ENCODE assay signal across 9 cellular contexts in the genomic region with DNA sequence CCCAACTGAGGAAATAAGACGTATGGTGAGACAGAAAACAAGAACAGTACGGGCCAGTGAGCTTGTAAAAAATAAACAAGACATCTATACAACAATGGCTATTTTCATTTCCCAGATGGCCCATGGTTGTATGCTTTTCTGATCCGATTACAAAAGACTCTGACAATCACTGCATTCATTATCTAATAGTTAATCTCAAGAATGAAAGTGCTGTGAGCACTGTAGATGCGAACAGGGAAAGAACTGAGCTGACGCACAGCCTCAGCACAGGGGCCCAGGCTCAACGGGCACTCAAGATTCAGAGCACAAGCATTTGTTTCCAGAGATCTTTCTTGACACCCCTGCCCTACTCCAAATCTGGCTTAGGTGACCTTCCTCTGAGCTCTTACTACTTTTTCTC. TPM values are rescaled to one million over a fixed set of nuclear protein-coding genes. Genes with fewer than 3 reads are reported as not detected.
DNase-seq lines count a peak whose midpoint lies in the region; ATAC-seq and TF ChIP-seq lines count a peak whose summit lies in the region.
"Had no signal": no experiment of that assay in that cellular context is flagged by ENCODE, and none has a peak within 500 bp of the region (broad histone marks: within the 10 kb centered on the region; RNA-seq: fewer than 3 reads in every experiment).

No MANE protein-coding gene starts in this region.

- H3K9me3 Mint-ChIP-seq in activated CD4-positive, alpha-beta T cell treated with anti-CD3 and anti-CD28 coated beads for 36 hours (ENCODE audit: low read depth): no peaks in the 10 kb centered on the region

- WGBS in smooth muscle cell (ENCODE audit: low lambda C conversion rate): 72% methylated on average over 6 of the region's 6 CpGs

- POLR2A ChIA-PET in activated CD4-positive, alpha-beta T cell treated with anti-CD3 and anti-CD28 coated beads for 36 hours (lab: Charles Lee): interaction anchor here (0.6 kb wide), 1 partner anchor 76 kb away, joined by 3 read pairs; no protein-coding TSS in a partner anchor

- H3K27me3 Mint-ChIP-seq in activated CD4-positive, alpha-beta T cell treated with anti-CD3 and anti-CD28 coated beads for 36 hours: no peaks in the 10 kb centered on the region

- CTCF ChIA-PET in activated CD4-positive, alpha-beta T cell treated with anti-CD3 and anti-CD28 coated beads for 36 hours (lab: Charles Lee): interaction anchor here (1.0 to 1.1 kb wide), 2 partner anchors 11 to 125 kb away, joined by 3 read pairs; no protein-coding TSS in a partner anchor

- H3K9me3 ChIP-seq in skeletal muscle tissue (ENCODE audit: control insufficient read depth in 3 of 3, low read length in 3 of 3): no peaks in the 10 kb centered on the region
- no peaks in the 10 kb centered on the region for H3K9me3 ChIP-seq in smooth muscle cell (replicated peaks; ENCODE audit: low read depth)

- H3K27me3 ChIP-seq in skeletal muscle tissue (ENCODE audit: control insufficient read depth in 3 of 3, insufficient read depth in 3 of 3, low read length in 3 of 3): no peaks in the 10 kb centered on the region
- H3K27me3 ChIP-seq in smooth muscle cell (ENCODE audit: low read depth): no peaks in the 10 kb centered on the region

- H3K4me3 ChIP-seq in skeletal muscle tissue (ENCODE audit: low read length in 3 of 3): peak overlapping the region in 1 of 3 donors; percentile 15
- no peak overlapping the region for H3K4me3 ChIP-seq in smooth muscle cell

- peak; percentile 50 for ATAC-seq in GM18498 (IDR thresholded peaks at IDR 0.05; ENCODE audit: unreplicated experiment)
- no peak for ATAC-seq in activated CD4-positive, alpha-beta T cell treated with anti-CD3 and anti-CD28 coated beads for 36 hours

- peaks cover 0 to 11% (median 10%) of the 10 kb centered on the region in 3 donors for H3K36me3 ChIP-seq in skeletal muscle tissue (ENCODE audit: control insufficient read depth in 3 of 3, insufficient read depth in 3 of 3, low read length in 3 of 3)
- no peaks in the 10 kb centered on the region for H3K36me3 ChIP-seq in smooth muscle cell (ENCODE audit: low read depth)

- no peak overlapping the region for H3K4me3 Mint-ChIP-seq in activated CD4-positive, alpha-beta T cell treated with anti-CD3 and anti-CD28 coated beads for 36 hours

- peaks cover 36% of the 10 kb centered on the region for H3K4me1 Mint-ChIP-seq in activated CD4-positive, alpha-beta T cell treated with anti-CD3 and anti-CD28 coated beads for 36 hours

- H4K20me1 ChIP-seq in smooth muscle cell (ENCODE audit: low read depth): peaks cover 97% of the 10 kb centered on the region

- intact Hi-C loops in head of caudate nucleus (cut with DNase I): no loop called here
- intact Hi-C loops in activated CD4-positive, alpha-beta T cell treated with anti-CD3 and anti-CD28 coated beads for 36 hours (cut with DNase I, micrococcal nuclease): no loop called here

- DNase-seq in SK-MEL-5 (ENCODE audit: low read depth, low spot score) (peak; percentile 87), head of caudate nucleus (peak in 36 of 42 donors; percentile 28 to 80 (median 52)), iPS-NIHi7 (ENCODE audit: extremely low spot score) (no peak), NCI-H1417 treated with DMSO at 0.1 percent for 48 hours (lab: John Stamatoyannopoulos, UW) (no peak), smooth muscle cell (lab: John Stamatoyannopoulos, UW; ENCODE audit: unreplicated experiment) (no peak)
- no peak for DNase-seq in activated CD4-positive, alpha-beta T cell treated with anti-CD3 and anti-CD28 coated beads for 36 hours
- DNase-seq: KBM-7 had no signal

- no peaks in the 10 kb centered on the region for H3F3A ChIP-seq in smooth muscle cell (ENCODE audit: low read depth)

- H3K9ac ChIP-seq in skeletal muscle tissue (ENCODE audit: low read depth in 1 of 3, low read length in 3 of 3) (peak overlapping the region in 1 of 3 donors; percentile 40), smooth muscle cell (ENCODE audit: low read depth) (no peak overlapping the region)

- H3K27ac ChIP-seq in skeletal muscle tissue (ENCODE audit: low read depth, low read length) (peak overlapping the region; percentile 15), smooth muscle cell (ENCODE audit: low read depth) (no peak overlapping the region)

- no peak for TF ChIP-seq CTCF in smooth muscle cell (IDR thresholded peaks at IDR 0.05; ENCODE audit: borderline replicate concordance, insufficient read depth, poor library complexity, severe bottlenecking)

- H3K4me2 ChIP-seq in smooth muscle cell: no peak overlapping the region

- no peak overlapping the region for H3K27ac Mint-ChIP-seq in activated CD4-positive, alpha-beta T cell treated with anti-CD3 and anti-CD28 coated beads for 36 hours

- peaks cover 98% of the 10 kb centered on the region for H3K79me2 ChIP-seq in smooth muscle cell (ENCODE audit: low read depth)

- peaks cover 42 to 49% (median 43%) of the 10 kb centered on the region in 3 donors for H3K4me1 ChIP-seq in skeletal muscle tissue (ENCODE audit: control insufficient read depth in 3 of 3, insufficient read depth in 3 of 3, low read length in 3 of 3)
- peaks cover 4% of the 10 kb centered on the region for H3K4me1 ChIP-seq in smooth muscle cell (ENCODE audit: low read depth)

- peaks cover 24% of the 10 kb centered on the region for H3K36me3 Mint-ChIP-seq in activated CD4-positive, alpha-beta T cell treated with anti-CD3 and anti-CD28 coated beads for 36 hours (ENCODE audit: low read depth)

- in situ Hi-C loops in SK-MEL-5 (cut with HindIII; ENCODE audit: low pct_unique_long_range_greater_than_20kb, low sequenced_read_pairs): no loop called here

- H2AFZ ChIP-seq in smooth muscle cell (ENCODE audit: low read depth): no peak overlapping the region

RNA-seq across cellular contexts. Expression of a gene that starts 6.9 kb away (rescaled TPM):
- 20.8 and 24.2 TPM in 2 replicates for total RNA-seq in SK-MEL-5 (2014; rRNA removed; shearing (Covaris generic))
- polyA plus RNA-seq in SK-MEL-5 (2015; cell fraction: cytosol; rRNA removed): 13.1 and 15.9 TPM in 2 replicates
- 41.1 and 53.5 TPM in 2 replicates for polyA plus RNA-seq in SK-MEL-5 (2015; cell fraction: nucleus; rRNA removed)
- total RNA-seq in skeletal muscle tissue (21.4 TPM), smooth muscle cell (24.9 and 31.7 TPM in 2 replicates)
- 10 to 100 TPM; 10.1 to 17.6 TPM for total RNA-seq in activated CD4-positive, alpha-beta T cell treated with anti-CD3 and anti-CD28 coated beads for 36 hours
- polyA plus RNA-seq in smooth muscle cell: 9.4 and 11.6 TPM in 2 replicates

Comparison
In these comparisons a context has a peak if more than half of its experiments do, and no peak if none do; other contexts are left out.
1. DNase-seq: peak in SK-MEL-5 (single experiment) and head of caudate nucleus (36 of 42); none in iPS-NIHi7 (single experiment), activated CD4-positive, alpha-beta T cell treated with anti-CD3 and anti-CD28 coated beads for 36 hours (single experiment), NCI-H1417 treated with DMSO at 0.1 percent for 48 hours (single experiment) and smooth muscle cell (single experiment).